ENCODE assay signal across 8 cellular contexts in genomic region chr22:23219317-23219716, GRCh38. TPM values are rescaled to one million over a fixed set of nuclear protein-coding genes. Genes with fewer than 3 reads are reported as not detected.
A peak's percentile ranks its signal among the peaks of the same experiment; 100 is the strongest.
DNase-seq lines count a peak whose midpoint lies in the region; ATAC-seq and TF ChIP-seq lines count a peak whose summit lies in the region.

No MANE protein-coding gene starts in this region.

- H3K79me2 ChIP-seq in OCI-LY1 (ENCODE audit: insufficient read depth, low read length) = peaks cover 96% of the 10 kb centered on the region

- peak overlapping the region; percentile 75 for H3K9ac ChIP-seq in OCI-LY1 (ENCODE audit: low read length)
- H3K9ac ChIP-seq in endodermal cell (ENCODE audit: extremely low read depth, low read length, poor library complexity, severe bottlenecking) = no peak overlapping the region

- H3K27me3 ChIP-seq in OCI-LY1 (ENCODE audit: insufficient read depth, low read length) (no peaks in the 10 kb centered on the region), endodermal cell (ENCODE audit: control insufficient read depth, insufficient read depth, low read length, poor library complexity, severe bottlenecking) (no peaks in the 10 kb centered on the region)

- no peaks in the 10 kb centered on the region for H3K9me2 ChIP-seq in OCI-LY1 (ENCODE audit: low read depth, low read length)

- H3K27me3 Mint-ChIP-seq in endodermal cell (ENCODE audit: insufficient read depth) (no peaks in the 10 kb centered on the region), osteocyte (ENCODE audit: unreplicated experiment) (no peaks in the 10 kb centered on the region)

- WGBS in endodermal cell (ENCODE audit: insufficient coverage in 1 of 2, insufficient read length in 1 of 2), 2 experiments = 84 to 91% methylated on average over 8 to 10 of the region's 10 CpGs

- H3K27ac Mint-ChIP-seq in endodermal cell = peak overlapping the region; percentile 48
- peak overlapping the region; percentile 84 for H3K27ac Mint-ChIP-seq in osteocyte (ENCODE audit: unreplicated experiment)

- no peak for ATAC-seq in GM19035 (IDR thresholded peaks at IDR 0.05; ENCODE audit: unreplicated experiment)

- no peaks in the 10 kb centered on the region for H3F3A ChIP-seq in OCI-LY1 (ENCODE audit: insufficient read depth, low read length)

- DNase-seq in GM12864 (ENCODE audit: low read depth) = no peak
- no peak for DNase-seq in endodermal cell
- DNase-seq in osteocyte (ENCODE audit: extremely low spot score, unreplicated experiment) = no peak
- no peak for DNase-seq in GM19238 (ENCODE audit: insufficient read length, low spot score)
- no peak for DNase-seq in NCI-H1694 treated with DMSO at 0.1 percent for 48 hours (lab: John Stamatoyannopoulos, UW)
- no peak for DNase-seq in SIG-M5 (lab: John Stamatoyannopoulos, UW)

- peak overlapping the region; percentile 35 for H3K4me3 ChIP-seq in GM12864 (ENCODE audit: low read depth, low read length)
- peak overlapping the region; percentile 58 for H3K4me3 ChIP-seq in OCI-LY1 (ENCODE audit: low read depth, low read length, poor library complexity, severe bottlenecking)
- peak overlapping the region; percentile 60 for H3K4me3 ChIP-seq in endodermal cell (ENCODE audit: low read length)

- H3K4me1 Mint-ChIP-seq in endodermal cell (peaks cover 84% of the 10 kb centered on the region), osteocyte (ENCODE audit: unreplicated experiment) (peaks cover 82% of the 10 kb centered on the region)

- H3K4me3 Mint-ChIP-seq in endodermal cell = peak overlapping the region; percentile 28
- peak overlapping the region; percentile 43 for H3K4me3 Mint-ChIP-seq in osteocyte (ENCODE audit: unreplicated experiment)

- H3K36me3 ChIP-seq in OCI-LY1 (ENCODE audit: insufficient read depth, low read length) (peaks cover 30% of the 10 kb centered on the region; the same call in 1 of the 2 replicates), endodermal cell (ENCODE audit: control insufficient read depth, insufficient read depth, low read length) (peaks cover 5% of the 10 kb centered on the region)

- H3K36me3 Mint-ChIP-seq in endodermal cell (ENCODE audit: low read depth) = peaks cover 9% of the 10 kb centered on the region
- H3K36me3 Mint-ChIP-seq in osteocyte (ENCODE audit: unreplicated experiment) = no peaks in the 10 kb centered on the region

- H3K4me1 ChIP-seq in OCI-LY1 (ENCODE audit: insufficient read depth, low read length, severe bottlenecking) = peaks cover 80% of the 10 kb centered on the region
- peaks cover 40% of the 10 kb centered on the region for H3K4me1 ChIP-seq in endodermal cell (ENCODE audit: control insufficient read depth, insufficient read depth, low read length)

- H4K20me1 ChIP-seq in OCI-LY1 (ENCODE audit: insufficient read depth, low read length) = no peaks in the 10 kb centered on the region

- no peaks in the 10 kb centered on the region for H3K9me3 Mint-ChIP-seq in endodermal cell
- H3K9me3 Mint-ChIP-seq in osteocyte (ENCODE audit: unreplicated experiment) = no peaks in the 10 kb centered on the region

- peak overlapping the region; percentile 85 for H3K4me2 ChIP-seq in OCI-LY1 (ENCODE audit: low read length)

- H3K9me3 ChIP-seq in OCI-LY1 (ENCODE audit: low read length) (no peaks in the 10 kb centered on the region), endodermal cell (ENCODE audit: control insufficient read depth, low read length) (no peaks in the 10 kb centered on the region)

- TF ChIP-seq CTCF in GM12864 (IDR thresholded peaks at IDR 0.05; ENCODE audit: low read depth, low read length, missing control alignments) (no peak), OCI-LY1 (IDR thresholded peaks at IDR 0.05; ENCODE audit: low read length) (no peak), endodermal cell (conservative IDR thresholded peaks at IDR 0.05) (no peak), osteocyte (IDR thresholded peaks at IDR 0.05) (no peak)

- H2AFZ ChIP-seq in OCI-LY1 (ENCODE audit: low read length) = no peak overlapping the region

- H3K27ac ChIP-seq in OCI-LY1 (ENCODE audit: low read depth, low read length, poor library complexity, severe bottlenecking) (peak overlapping the region; percentile 98), endodermal cell (ENCODE audit: low read depth, low read length) (peak overlapping the region; percentile 26)

RNA-seq across cellular contexts. Expression of gene BCR, which starts 39.0 kb away (rescaled TPM):
- total RNA-seq in endodermal cell (100 to 1,000 TPM; 102 to 172 TPM), osteocyte (35.3 and 45.1 TPM in 2 replicates)
- polyA plus RNA-seq in endodermal cell (2013, experiment 1 of 2) = 52.0 TPM
- 54.4 TPM for polyA plus RNA-seq in endodermal cell (2013, experiment 2 of 2)
